Comparison of ENCODE assay signal across 17 cellular contexts in genomic region chr6:136103101-136103688, GRCh38.
A peak's percentile ranks its signal among the peaks of the same experiment; 100 is the strongest.
DNase-seq lines count a peak whose midpoint lies in the region; ATAC-seq and TF ChIP-seq lines count a peak whose summit lies in the region.
"Had no signal": no experiment of that assay in that cellular context is flagged by ENCODE, and none has a peak within 500 bp of the region (broad histone marks: within the 10 kb centered on the region; RNA-seq: fewer than 3 reads in every experiment).

No MANE protein-coding gene starts in this region.

- no peaks in the 10 kb centered on the region for H3K27me3 ChIP-seq in adipocyte (replicated peaks; ENCODE audit: control insufficient read depth, insufficient read depth, low read length)
- no peaks in the 10 kb centered on the region for H3K27me3 ChIP-seq in subcutaneous abdominal adipose tissue (ENCODE audit: control insufficient read depth in 5 of 5, insufficient read depth in 4 of 5, low read length in 5 of 5)
- H3K27me3 ChIP-seq: BE2C had no signal

- H3K4me1 ChIP-seq in adipocyte (ENCODE audit: control insufficient read depth, insufficient read depth, low read length) (peaks cover 27% of the 10 kb centered on the region), mesodermal cell (ENCODE audit: control insufficient read depth, insufficient read depth, low read length, poor library complexity, severe bottlenecking) (peaks cover 14% of the 10 kb centered on the region), subcutaneous abdominal adipose tissue (ENCODE audit: control insufficient read depth in 5 of 5, insufficient read depth in 5 of 5, low read length in 5 of 5) (peaks cover 19 to 41% (median 27%) of the 10 kb centered on the region in 5 donors)

- H3K9me3 ChIP-seq in adipocyte (ENCODE audit: control insufficient read depth, low read length) (no peaks in the 10 kb centered on the region), mesodermal cell (ENCODE audit: control insufficient read depth, low read length) (no peaks in the 10 kb centered on the region), subcutaneous abdominal adipose tissue (ENCODE audit: control insufficient read depth in 5 of 5, low read length in 5 of 5) (no peaks in the 10 kb centered on the region)
- H3K9me3 ChIP-seq: BE2C had no signal

- DNase-seq in adipocyte (ENCODE audit: low read depth) (peak; percentile 61), fibroblast of the aortic adventitia (ENCODE audit: low read depth) (peak; percentile 74), DMS79 (lab: John Stamatoyannopoulos, UW) (no peak), GM20000 (ENCODE audit: low spot score) (no peak), osteocyte (ENCODE audit: extremely low spot score, unreplicated experiment) (no peak)
- DNase-seq in stimulated activated naive CD8-positive, alpha-beta T cell treated with anti-CD3 and anti-CD28 coated beads, Interleukin-15, Interleukin-2, amounts not matched to agents 100 U/mL and 50 U/mL, for 24 hours, result no peak
- DNase-seq: activated CD4-positive, alpha-beta T cell treated with anti-CD3 and anti-CD28 coated beads for 36 hours; DND-41; MM.1S; NCI-H2171 treated with DMSO at 0.1 percent for 48 hours; stimulated activated CD4-positive, alpha-beta T cell treated with anti-CD3 and anti-CD28 coated beads, Interleukin-2, amount 100 ng/mL, for 48 hours had no signal

- H3K27ac Mint-ChIP-seq in osteocyte (ENCODE audit: unreplicated experiment), result no peak overlapping the region
- H3K27ac Mint-ChIP-seq: activated CD4-positive, alpha-beta T cell treated with anti-CD3 and anti-CD28 coated beads for 36 hours; activated T-helper 17 cell treated with anti-CD3 and anti-CD28 coated beads, Interleukin-2, amount 50 U/mL, for 72 hours; stimulated activated effector memory CD8-positive, alpha-beta T cell treated with anti-CD3 and anti-CD28 coated beads, Interleukin-12 subunit alpha, Interleukin-12 subunit beta, amount 100 ng/mL, for 72 hours had no signal

- peak overlapping the region; percentile 61 for H3K4me3 ChIP-seq in adipocyte (ENCODE audit: low read length)
- H3K4me3 ChIP-seq in fibroblast of the aortic adventitia (ENCODE audit: low read depth, low read length), result no peak overlapping the region
- no peak overlapping the region for H3K4me3 ChIP-seq in mesodermal cell (ENCODE audit: extremely low read depth, insufficient read depth, low read length, poor library complexity, severe bottlenecking)
- H3K4me3 ChIP-seq in subcutaneous abdominal adipose tissue (ENCODE audit: low read depth in 1 of 5, low read length in 5 of 5), result peak overlapping the region; percentile 8 to 49 (median 40)

- H3K9me3 Mint-ChIP-seq in osteocyte (ENCODE audit: unreplicated experiment), result no peaks in the 10 kb centered on the region
- H3K9me3 Mint-ChIP-seq: activated T-helper 17 cell treated with anti-CD3 and anti-CD28 coated beads, Interleukin-2, amount 50 U/mL, for 72 hours; central memory CD8-positive, alpha-beta T cell; stimulated activated effector memory CD8-positive, alpha-beta T cell treated with anti-CD3 and anti-CD28 coated beads, Interleukin-12 subunit alpha, Interleukin-12 subunit beta, amount 100 ng/mL, for 72 hours had no signal

- no peak overlapping the region for H3K4me3 Mint-ChIP-seq in osteocyte (ENCODE audit: unreplicated experiment)
- H3K4me3 Mint-ChIP-seq: activated CD4-positive, alpha-beta T cell treated with anti-CD3 and anti-CD28 coated beads for 36 hours; activated T-helper 17 cell treated with anti-CD3 and anti-CD28 coated beads, Interleukin-2, amount 50 U/mL, for 72 hours; central memory CD8-positive, alpha-beta T cell; stimulated activated effector memory CD8-positive, alpha-beta T cell treated with anti-CD3 and anti-CD28 coated beads, Interleukin-12 subunit alpha, Interleukin-12 subunit beta, amount 100 ng/mL, for 72 hours had no signal

- WGBS in mesodermal cell (ENCODE audit: insufficient coverage in 2 of 2), 2 experiments, result 54 to 67% methylated on average over 1 to 3 of the region's 5 CpGs

- ATAC-seq in stimulated activated naive CD8-positive, alpha-beta T cell treated with anti-CD3 and anti-CD28 coated beads, Interleukin-15, Interleukin-2, amounts not matched to agents 100 U/mL and 50 U/mL, for 24 hours, result no peak
- ATAC-seq: activated CD4-positive, alpha-beta T cell treated with anti-CD3 and anti-CD28 coated beads for 36 hours; activated T-helper 17 cell treated with anti-CD3 and anti-CD28 coated beads, Interleukin-2, amount 50 U/mL, for 72 hours; stimulated activated effector memory CD8-positive, alpha-beta T cell treated with anti-CD3 and anti-CD28 coated beads, Interleukin-12 subunit alpha, Interleukin-12 subunit beta, amount 100 ng/mL, for 72 hours had no signal

- no peaks in the 10 kb centered on the region for H3K27me3 Mint-ChIP-seq in osteocyte (ENCODE audit: unreplicated experiment)

- H3K27ac ChIP-seq in mesodermal cell (ENCODE audit: low read depth, low read length, severe bottlenecking), result peak overlapping the region; percentile 73
- H3K27ac ChIP-seq in subcutaneous abdominal adipose tissue (ENCODE audit: low read depth, low read length), result peak overlapping the region; percentile 90

- H3K9ac ChIP-seq in adipocyte (ENCODE audit: low read length) (peak overlapping the region; percentile 51), subcutaneous abdominal adipose tissue (ENCODE audit: low read length in 5 of 5) (peak overlapping the region in 2 of 5 donors; percentile 2 to 44)

- no peaks in the 10 kb centered on the region for H3K36me3 Mint-ChIP-seq in osteocyte (ENCODE audit: unreplicated experiment)
- H3K36me3 Mint-ChIP-seq: stimulated activated effector memory CD8-positive, alpha-beta T cell treated with anti-CD3 and anti-CD28 coated beads, Interleukin-12 subunit alpha, Interleukin-12 subunit beta, amount 100 ng/mL, for 72 hours had no signal

- H3K4me1 Mint-ChIP-seq in osteocyte (ENCODE audit: unreplicated experiment), result no peaks in the 10 kb centered on the region
- H3K4me1 Mint-ChIP-seq: activated CD4-positive, alpha-beta T cell treated with anti-CD3 and anti-CD28 coated beads for 36 hours; activated T-helper 17 cell treated with anti-CD3 and anti-CD28 coated beads, Interleukin-2, amount 50 U/mL, for 72 hours; central memory CD8-positive, alpha-beta T cell; stimulated activated effector memory CD8-positive, alpha-beta T cell treated with anti-CD3 and anti-CD28 coated beads, Interleukin-12 subunit alpha, Interleukin-12 subunit beta, amount 100 ng/mL, for 72 hours had no signal

- no peak for TF ChIP-seq CTCF in fibroblast of the aortic adventitia (IDR thresholded peaks at IDR 0.05; ENCODE audit: insufficient read depth, low read length)
- no peak for TF ChIP-seq CTCF in GM20000 (IDR thresholded peaks at IDR 0.05; ENCODE audit: extremely low read depth, missing control alignments)
- TF ChIP-seq CTCF in osteocyte (IDR thresholded peaks at IDR 0.05), result no peak

- H3K36me3 ChIP-seq in adipocyte (ENCODE audit: control insufficient read depth, insufficient read depth, low read length, severe bottlenecking) (no peaks in the 10 kb centered on the region), mesodermal cell (ENCODE audit: control insufficient read depth, insufficient read depth, low read length) (no peaks in the 10 kb centered on the region), subcutaneous abdominal adipose tissue (ENCODE audit: control insufficient read depth in 5 of 5, insufficient read depth in 5 of 5, low read length in 5 of 5) (no peaks in the 10 kb centered on the region)
- H3K36me3 ChIP-seq: BE2C had no signal

Comparison
In these comparisons a context has a peak if more than half of its experiments do, and no peak if none do; other contexts are left out.
1. DNase-seq: peak in adipocyte (single experiment) and fibroblast of the aortic adventitia (single experiment); none in stimulated activated naive CD8-positive, alpha-beta T cell treated with anti-CD3 and anti-CD28 coated beads, Interleukin-15, Interleukin-2, amounts not matched to agents 100 U/mL and 50 U/mL, for 24 hours (single experiment), DMS79 (single experiment), GM20000 (single experiment) and osteocyte (single experiment).
2. H3K4me3 ChIP-seq: peak in adipocyte (single experiment) and subcutaneous abdominal adipose tissue (5 of 5); none in fibroblast of the aortic adventitia (single experiment) and mesodermal cell (single experiment).